ENCODE assay signal across 8 cellular contexts in genomic region chr17:58338907-58339774, GRCh38. TPM values are rescaled to one million over a fixed set of nuclear protein-coding genes. Genes with fewer than 3 reads are reported as not detected.
DNase-seq lines count a peak whose midpoint lies in the region; ATAC-seq and TF ChIP-seq lines count a peak whose summit lies in the region.

No MANE protein-coding gene starts in this region.

- no peaks in the 10 kb centered on the region for H3K9me3 Mint-ChIP-seq in activated CD8-positive, alpha-beta T cell treated with anti-CD3 and anti-CD28 coated beads, Interleukin-2, amount 10 ng/mL, durations not matched to agents 7 days and 5 days (ENCODE audit: insufficient read depth)

- peak overlapping the region; percentile 99 for H3K4me3 Mint-ChIP-seq in activated CD8-positive, alpha-beta T cell treated with anti-CD3 and anti-CD28 coated beads, Interleukin-2, amount 10 ng/mL, durations not matched to agents 7 days and 5 days

- ATAC-seq in activated CD8-positive, alpha-beta T cell treated with anti-CD3 and anti-CD28 coated beads, Interleukin-2, amount 10 ng/mL, durations not matched to agents 7 days and 5 days = peak; percentile 31
- ATAC-seq in HG03457 (IDR thresholded peaks at IDR 0.05; ENCODE audit: unreplicated experiment) = no peak

- H3K4me1 Mint-ChIP-seq in activated CD8-positive, alpha-beta T cell treated with anti-CD3 and anti-CD28 coated beads, Interleukin-2, amount 10 ng/mL, durations not matched to agents 7 days and 5 days (ENCODE audit: low read depth) = peaks cover 52% of the 10 kb centered on the region

- H3K27me3 Mint-ChIP-seq in activated CD8-positive, alpha-beta T cell treated with anti-CD3 and anti-CD28 coated beads, Interleukin-2, amount 10 ng/mL, durations not matched to agents 7 days and 5 days (ENCODE audit: low read depth) = no peaks in the 10 kb centered on the region

- H3K36me3 Mint-ChIP-seq in activated CD8-positive, alpha-beta T cell treated with anti-CD3 and anti-CD28 coated beads, Interleukin-2, amount 10 ng/mL, durations not matched to agents 7 days and 5 days (ENCODE audit: low read depth) = peaks cover 75% of the 10 kb centered on the region

- DNase-seq in activated effector memory CD4-positive, alpha-beta T cell treated with anti-CD3 and anti-CD28 coated beads, Interleukin-2, amount 50 U/mL, for 16 hours = peak; percentile 81
- DNase-seq in activated effector memory CD4-positive, alpha-beta T cell treated with Interleukin-2 at 50 U/mL for 16 hours = no peak
- DNase-seq in LHCN-M2 (ENCODE audit: low read depth) (peak; percentile 69), foreskin fibroblast (peak; percentile 41 to 64), posterior vena cava (ENCODE audit: low spot score) (peak; percentile 89), LoVo (ENCODE audit: low spot score) (no peak)
- peak; percentile 89 for DNase-seq in activated CD8-positive, alpha-beta T cell treated with anti-CD3 and anti-CD28 coated beads, Interleukin-2, amount 10 ng/mL, durations not matched to agents 7 days and 5 days

- peak overlapping the region in 1 of 2 donors; percentile 30 for H3K4me3 ChIP-seq in foreskin fibroblast (ENCODE audit: low read depth in 1 of 2, low read length in 2 of 2)

- no peak for TF ChIP-seq CTCF in foreskin fibroblast (IDR thresholded peaks at IDR 0.05; ENCODE audit: low read depth, low read length)

- CTCF ChIA-PET in activated CD8-positive, alpha-beta T cell treated with anti-CD3 and anti-CD28 coated beads, Interleukin-2, amount 10 ng/mL, durations not matched to agents 7 days and 5 days (lab: Charles Lee) = interaction anchor here (1.0 to 13.4 kb wide), 6 partner anchors 8 to 78 kb away, joined by 4 to 235 read pairs (median 12); partner anchors contain the start of genes RNF43 and SUPT4H1

- intact Hi-C loops in posterior vena cava (cut with DNase I) = no loop called here

- POLR2A ChIA-PET in activated CD8-positive, alpha-beta T cell treated with anti-CD3 and anti-CD28 coated beads, Interleukin-2, amount 10 ng/mL, durations not matched to agents 7 days and 5 days (lab: Charles Lee) = interaction anchor here (0.6 to 28.8 kb wide), 12 partner anchors 0 to 1499 kb away, joined by 3 to 2649 read pairs (median 4); partner anchors contain the start of genes PRR11, RNF43, SKA2 and SRSF1

- peak overlapping the region; percentile 92 for H3K27ac Mint-ChIP-seq in activated CD8-positive, alpha-beta T cell treated with anti-CD3 and anti-CD28 coated beads, Interleukin-2, amount 10 ng/mL, durations not matched to agents 7 days and 5 days

RNA-seq across cellular contexts. Expression of gene TSPOAP1, which starts 10.5 kb away (rescaled TPM):
- total RNA-seq in LHCN-M2 (2014; rRNA removed) (0.06 and 0.11 TPM in 2 replicates), posterior vena cava (1 to 10 TPM; 8.2 to 10.0 TPM)
- 0.07 TPM for polyA plus RNA-seq in LHCN-M2 (2012)
- total RNA-seq in activated CD8-positive, alpha-beta T cell treated with anti-CD3 and anti-CD28 coated beads, Interleukin-2, amount 10 ng/mL, durations not matched to agents 7 days and 5 days = 10 to 100 TPM; 45.8 to 51.5 TPM

RNA-seq across cellular contexts. Expression of gene SUPT4H1, which starts 12.9 kb away (rescaled TPM):
- total RNA-seq in LHCN-M2 (2014; rRNA removed) = 46.0 and 65.7 TPM in 2 replicates
- 158 TPM for polyA plus RNA-seq in LHCN-M2 (2012)
- total RNA-seq in activated CD8-positive, alpha-beta T cell treated with anti-CD3 and anti-CD28 coated beads, Interleukin-2, amount 10 ng/mL, durations not matched to agents 7 days and 5 days = 10 to 100 TPM; 75.2 to 90.8 TPM
- 10 to 100 TPM; 48.4 to 50.1 TPM for total RNA-seq in posterior vena cava

RNA-seq across cellular contexts. Expression of gene MPO, which starts 58.4 kb away (rescaled TPM):
- not detected in 2 replicates for total RNA-seq in LHCN-M2 (2014; rRNA removed)
- polyA plus RNA-seq in LHCN-M2 (2012) = not detected
- not detected for total RNA-seq in activated CD8-positive, alpha-beta T cell treated with anti-CD3 and anti-CD28 coated beads, Interleukin-2, amount 10 ng/mL, durations not matched to agents 7 days and 5 days
- under 1 TPM; 0.74 to 0.86 TPM for total RNA-seq in posterior vena cava

Comparison
In these comparisons a context has a peak if more than half of its experiments do, and no peak if none do; other contexts are left out.
1. DNase-seq: peak in activated effector memory CD4-positive, alpha-beta T cell treated with anti-CD3 and anti-CD28 coated beads, Interleukin-2, amount 50 U/mL, for 16 hours (single experiment), LHCN-M2 (single experiment), activated CD8-positive, alpha-beta T cell treated with anti-CD3 and anti-CD28 coated beads, Interleukin-2, amount 10 ng/mL, durations not matched to agents 7 days and 5 days (single experiment), foreskin fibroblast (2 of 2) and posterior vena cava (single experiment); none in activated effector memory CD4-positive, alpha-beta T cell treated with Interleukin-2 at 50 U/mL for 16 hours (single experiment) and LoVo (single experiment).
2. RNA of gene TSPOAP1, which starts 10.5 kb away (total RNA-seq): 45.8 to 51.5 TPM in activated CD8-positive, alpha-beta T cell treated with anti-CD3 and anti-CD28 coated beads, Interleukin-2, amount 10 ng/mL, durations not matched to agents 7 days and 5 days; 8.2 to 10.0 TPM in posterior vena cava and 0.06 to 0.11 TPM in LHCN-M2; every median in the first group is over 4 times any median in the second.